8 cellular contexts compared by ENCODE assay signal in the genomic region with DNA sequence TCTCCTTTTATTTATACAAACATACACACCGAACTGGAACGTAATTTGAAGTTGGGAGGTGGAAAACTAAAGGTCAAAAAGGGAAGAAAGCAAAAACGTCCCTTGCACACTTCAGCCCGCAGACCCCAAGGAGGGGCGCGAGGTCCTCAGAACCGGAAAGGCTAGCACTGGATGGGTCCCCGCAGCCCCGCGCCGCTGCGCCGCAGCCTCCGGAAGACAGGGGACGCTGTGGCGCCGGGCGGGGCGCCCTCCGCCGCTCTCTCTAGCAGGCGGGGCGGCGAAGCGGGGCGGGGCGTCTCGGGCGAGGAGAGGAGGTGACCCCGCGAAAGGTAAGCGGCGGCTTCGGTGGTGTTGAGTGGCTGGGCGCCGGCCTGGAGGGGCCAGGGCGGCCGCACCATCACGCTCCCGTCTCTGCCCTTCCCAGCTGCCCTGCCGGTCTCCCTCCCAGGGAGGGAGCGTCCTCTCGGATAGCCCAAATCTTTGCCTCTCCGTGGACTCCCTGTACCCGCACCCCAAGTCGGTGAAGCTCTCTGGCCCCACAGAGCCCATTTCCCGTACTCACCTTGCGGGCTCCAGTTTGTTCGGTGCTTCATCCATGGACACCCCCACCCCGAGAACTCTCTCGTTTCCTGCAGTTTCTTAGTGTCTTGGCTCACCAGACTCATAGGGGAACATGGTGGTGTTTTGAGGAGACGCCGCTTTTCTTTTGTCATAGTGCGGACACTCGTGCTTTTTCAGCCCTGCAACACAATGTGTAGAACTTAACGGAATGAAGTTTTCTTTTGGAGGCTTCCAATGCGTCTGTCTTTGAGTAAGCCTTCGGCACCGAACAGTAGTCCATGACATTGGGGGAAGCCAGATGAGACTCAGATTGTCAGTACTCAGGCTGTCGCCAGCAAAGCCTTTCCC. TPM values are rescaled to one million over a fixed set of nuclear protein-coding genes. Genes with fewer than 3 reads are reported as not detected.
DNase-seq lines count a peak whose midpoint lies in the region; ATAC-seq and TF ChIP-seq lines count a peak whose summit lies in the region.

A gene with protein sequence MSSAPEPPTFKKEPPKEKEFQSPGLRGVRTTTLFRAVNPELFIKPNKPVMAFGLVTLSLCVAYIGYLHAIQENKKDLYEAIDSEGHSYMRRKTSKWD (plus strand): TSS at position 285 of the 909 bp plus-strand sequence. CDS start 14,444 bp downstream, outside the sequence.

- 1% methylated on average over 60 of the region's 60 CpGs for WGBS in heart right ventricle, 2 donors

- H3K4me3 Mint-ChIP-seq in HFFc6 = peak within 1 kb of the TSS; percentile 94
- peak within 1 kb of the TSS; percentile 99 for H3K4me3 Mint-ChIP-seq in type B pancreatic cell

- H3K36me3 Mint-ChIP-seq in HFFc6 (ENCODE audit: low read depth) (no peaks in the 10 kb centered on the region), type B pancreatic cell (peaks cover 6% of the 10 kb centered on the region)

- no peaks in the 10 kb centered on the region for H3K27me3 Mint-ChIP-seq in HFFc6 (ENCODE audit: insufficient read depth)
- H3K27me3 Mint-ChIP-seq in type B pancreatic cell = no peaks in the 10 kb centered on the region

- H3K4me3 ChIP-seq in SU-DHL-6 (ENCODE audit: insufficient read depth, low read length, poor library complexity, severe bottlenecking) = peak within 1 kb of the TSS; percentile 78
- peak within 1 kb of the TSS; percentile 63 to 98 (median 88) for H3K4me3 ChIP-seq in heart right ventricle

- peaks cover 0 to 8% (median 3%) of the 10 kb centered on the region in 9 donors for H3K4me1 ChIP-seq in heart right ventricle

- H3K9me2 ChIP-seq in SU-DHL-6 (replicated peaks; ENCODE audit: insufficient read depth, low read length) = no peaks in the 10 kb centered on the region

- peak within 1 kb of the TSS; percentile 100 for H2AFZ ChIP-seq in SU-DHL-6 (ENCODE audit: low read depth, low read length, severe bottlenecking)

- intact Hi-C loops in heart right ventricle (cut with DNase I) (loop anchor here in 1 of 10 donors (5.0 kb wide), 1 partner anchor 150 kb away; a partner anchor contains a TSS), posterior vena cava (cut with DNase I) (no loop called here)

- no peak within 1 kb of the TSS for H3K27ac ChIP-seq in SU-DHL-6 (ENCODE audit: low read depth, low read length)
- H3K27ac ChIP-seq in heart right ventricle = peak within 1 kb of the TSS; percentile 1 to 90 (median 84)

- peak within 1 kb of the TSS; percentile 82 for H3K9ac ChIP-seq in SU-DHL-6 (ENCODE audit: low read length)

- peak within 1 kb of the TSS; percentile 64 for H3K27ac Mint-ChIP-seq in HFFc6
- H3K27ac Mint-ChIP-seq in type B pancreatic cell = peak within 1 kb of the TSS; percentile 91

- peak; percentile 50 for DNase-seq in HFFc6
- peak; percentile 55 for DNase-seq in MV-4-11 (lab: John Stamatoyannopoulos, UW)
- DNase-seq in activated naive CD8-positive, alpha-beta T cell treated with anti-CD3 and anti-CD28 coated beads, Interleukin-2, amount 50 U/mL, for 16 hours (ENCODE audit: low read depth, low spot score) = peak; percentile 77
- peak; percentile 81 to 87 for DNase-seq in heart right ventricle
- DNase-seq in posterior vena cava (ENCODE audit: low spot score) = peak; percentile 96
- peak; percentile 91 for DNase-seq in type B pancreatic cell (ENCODE audit: extremely low spot score, unreplicated experiment)

- H3K9me3 ChIP-seq in SU-DHL-6 (ENCODE audit: insufficient read depth, low read length) (no peaks in the 10 kb centered on the region), heart right ventricle (peaks cover 0 to 18% (median 0%) of the 10 kb centered on the region in 11 donors)

- no peaks in the 10 kb centered on the region for H3K36me3 ChIP-seq in SU-DHL-6 (ENCODE audit: low read length)
- no peaks in the 10 kb centered on the region for H3K36me3 ChIP-seq in heart right ventricle

- H4K20me1 ChIP-seq in SU-DHL-6 (ENCODE audit: low read depth, low read length) = no peaks in the 10 kb centered on the region

- H3K4me2 ChIP-seq in SU-DHL-6 (ENCODE audit: low read depth, low read length, poor library complexity, severe bottlenecking) = peak within 1 kb of the TSS; percentile 96

- H3K9me3 Mint-ChIP-seq in HFFc6 (peaks cover 6% of the 10 kb centered on the region; the same call in 1 of the 2 replicates), type B pancreatic cell (peaks cover 6% of the 10 kb centered on the region)

- peaks cover 5% of the 10 kb centered on the region; the same call in 1 of the 2 replicates for H3K79me2 ChIP-seq in SU-DHL-6 (ENCODE audit: insufficient read depth, low read length)

- ATAC-seq in heart right ventricle = peak; percentile 99 to 100 (median 100)

- H3K27me3 ChIP-seq in SU-DHL-6 (ENCODE audit: low read length) (no peaks in the 10 kb centered on the region), heart right ventricle (peaks cover 0 to under 1% (median 0%) of the 10 kb centered on the region in 7 donors)

- no peaks in the 10 kb centered on the region for H3F3A ChIP-seq in SU-DHL-6 (ENCODE audit: insufficient read depth)

- TF ChIP-seq CTCF in GM12872 (IDR thresholded peaks at IDR 0.05; ENCODE audit: insufficient read depth, low read depth, low read length) (peak; percentile 94), HFFc6 (IDR thresholded peaks at IDR 0.05) (peak; percentile 96), SU-DHL-6 (IDR thresholded peaks at IDR 0.05; ENCODE audit: insufficient read depth, low read length, poor library complexity, severe bottlenecking) (peak; percentile 95), heart right ventricle (IDR thresholded peaks at IDR 0.05) (peak; percentile 96 to 100 (median 99)), type B pancreatic cell (conservative IDR thresholded peaks at IDR 0.05) (peak; percentile 99)

- H3K4me1 Mint-ChIP-seq in HFFc6 (ENCODE audit: low read depth) = peaks cover 9% of the 10 kb centered on the region
- peaks cover 9% of the 10 kb centered on the region for H3K4me1 Mint-ChIP-seq in type B pancreatic cell (ENCODE audit: unreplicated experiment)

RNA-seq across cellular contexts. Expression of the gene that starts here (rescaled TPM):
- 1 to 10 TPM; 3.3 to 6.2 (median 4.8) TPM for total RNA-seq in HFFc6 (2021; fragmentation: NEBNext Ultra II Directional; extraction: Animal tissue kit (Norgen Biotek cat#: 25700))
- total RNA-seq in heart right ventricle (10 to 100 TPM in 9 of 10 donors, 1 to 10 TPM in 1; 8.6 to 13.8 (median 10.8) TPM), posterior vena cava (10 to 100 TPM in 1 of 2 donors, 1 to 10 TPM in 1; 9.9 to 12.0 TPM), type B pancreatic cell (ENCODE audit: low replicate concordance) (15.0 and 18.0 TPM in 2 replicates)
- polyA plus RNA-seq in heart right ventricle = 10 to 100 TPM in 1 of 2 donors, 1 to 10 TPM in 1; 6.1 to 10.5 TPM
